11 cellular contexts compared by ENCODE assay signal in the genomic region with DNA sequence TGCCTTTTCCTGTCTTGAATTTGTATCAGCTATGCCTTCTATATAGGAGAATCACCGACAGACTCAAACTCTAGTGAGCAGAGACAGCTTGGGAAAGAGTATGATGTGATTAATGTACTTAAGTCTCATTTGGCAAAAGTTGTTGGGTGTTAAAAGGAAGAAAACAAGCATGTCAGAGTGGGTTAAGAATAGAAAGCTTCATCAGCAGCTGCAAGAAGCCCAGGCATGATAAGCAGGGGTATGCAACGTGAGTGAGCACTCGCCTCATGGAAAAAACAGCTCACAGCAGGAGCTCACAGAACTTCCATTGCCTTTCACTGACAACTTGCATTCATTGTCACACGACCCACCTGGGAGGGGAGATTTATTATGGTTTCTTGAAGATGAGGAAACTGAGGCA. TPM values are rescaled to one million over a fixed set of nuclear protein-coding genes. Genes with fewer than 3 reads are reported as not detected.
DNase-seq lines count a peak whose midpoint lies in the region; ATAC-seq, FAIRE-seq and TF ChIP-seq lines count a peak whose summit lies in the region.
"Had no signal": no experiment of that assay in that cellular context is flagged by ENCODE, and none has a peak within 500 bp of the region (broad histone marks: within the 10 kb centered on the region; RNA-seq: fewer than 3 reads in every experiment).

No MANE protein-coding gene starts in this region.

- no peaks in the 10 kb centered on the region for H3K79me2 ChIP-seq in astrocyte (ENCODE audit: insufficient read depth, low read length)
- no peaks in the 10 kb centered on the region for H3K79me2 ChIP-seq in neural progenitor cell (ENCODE audit: low read depth)
- H3K79me2 ChIP-seq in H9 (ENCODE audit: insufficient read depth, low read length), result no peaks in the 10 kb centered on the region

- H3T11ph ChIP-seq in H9 (ENCODE audit: low read length), result no peak overlapping the region

- H4K5ac ChIP-seq in H9 (ENCODE audit: insufficient read length, low read depth, low read length), result no peak overlapping the region

- no peak overlapping the region for H3K4me2 ChIP-seq in astrocyte (ENCODE audit: low read length)
- no peak overlapping the region for H3K4me2 ChIP-seq in neural progenitor cell
- no peak overlapping the region for H3K4me2 ChIP-seq in H9 (ENCODE audit: insufficient read depth, insufficient read length, low read length)

- H2BK120ac ChIP-seq in H9 (ENCODE audit: low read depth, low read length, poor library complexity, severe bottlenecking), result no peak overlapping the region

- no peaks in the 10 kb centered on the region for H4K20me1 ChIP-seq in astrocyte (ENCODE audit: insufficient read depth, low read length)
- H4K20me1 ChIP-seq in neural progenitor cell (ENCODE audit: low read depth), result no peaks in the 10 kb centered on the region
- H4K20me1 ChIP-seq in H9 (ENCODE audit: control insufficient read depth, insufficient read depth, insufficient read length), result no peaks in the 10 kb centered on the region

- H3K4me3 ChIP-seq in astrocyte (ENCODE audit: insufficient read depth, low read depth, low read length) (no peak overlapping the region), neural progenitor cell (no peak overlapping the region), sigmoid colon (no peak overlapping the region)

- DNase-seq in activated T-cell treated with anti-CD3 and anti-CD28 coated beads for 24 hours (ENCODE audit: low read depth) (peak; percentile 54), astrocyte (ENCODE audit: low read depth) (peak; percentile 52), neural progenitor cell (ENCODE audit: low spot score) (no peak), H9 (no peak), sigmoid colon (no peak)
- DNase-seq in activated T-cell treated with anti-CD3 and anti-CD28 coated beads, Interleukin-2, amount 50 U/mL, for 1 hour, result no peak
- DNase-seq in stimulated activated naive CD8-positive, alpha-beta T cell treated with anti-CD3 and anti-CD28 coated beads, Interleukin-15, amount 100 ng/mL, for 72 hours, result peak in 1 of 2 donors; percentile 32
- DNase-seq: Kasumi-1, NCI-H510A had no signal

- ATAC-seq in stimulated activated naive CD8-positive, alpha-beta T cell treated with anti-CD3 and anti-CD28 coated beads, Interleukin-15, amount 100 ng/mL, for 72 hours, result peak; percentile 61
- no peak for ATAC-seq in HG03108 (IDR thresholded peaks at IDR 0.05; ENCODE audit: unreplicated experiment)

- H3K27me3 Mint-ChIP-seq in astrocyte (ENCODE audit: low read depth, unreplicated experiment), result no peaks in the 10 kb centered on the region
- peaks cover 10% of the 10 kb centered on the region for H3K27me3 Mint-ChIP-seq in neural progenitor cell (ENCODE audit: insufficient read depth, low read depth)
- no peaks in the 10 kb centered on the region for H3K27me3 Mint-ChIP-seq in stimulated activated naive CD8-positive, alpha-beta T cell treated with anti-CD3 and anti-CD28 coated beads, Interleukin-15, amount 100 ng/mL, for 72 hours
- no peaks in the 10 kb centered on the region for H3K27me3 Mint-ChIP-seq in H9 (ENCODE audit: low read depth)

- H4K8ac ChIP-seq in H9 (replicated peaks; ENCODE audit: insufficient read length, low read depth, low read length), result no peak overlapping the region

- no peak overlapping the region for H3K27ac Mint-ChIP-seq in astrocyte (ENCODE audit: unreplicated experiment)
- H3K27ac Mint-ChIP-seq in neural progenitor cell, result peak overlapping the region; percentile 6
- H3K27ac Mint-ChIP-seq in stimulated activated naive CD8-positive, alpha-beta T cell treated with anti-CD3 and anti-CD28 coated beads, Interleukin-15, amount 100 ng/mL, for 72 hours, result no peak overlapping the region
- H3K27ac Mint-ChIP-seq in H9, result no peak overlapping the region

- H3K9ac ChIP-seq in astrocyte (ENCODE audit: low read length), result no peak overlapping the region
- H3K9ac ChIP-seq in neural progenitor cell, result no peak overlapping the region
- no peak overlapping the region for H3K9ac ChIP-seq in H9 (ENCODE audit: extremely low read depth, insufficient read length, low read length)

- H2BK5ac ChIP-seq in H9 (ENCODE audit: insufficient read length, low read length), result no peak overlapping the region

- H3K36me3 Mint-ChIP-seq in astrocyte (ENCODE audit: low read depth, unreplicated experiment) (no peaks in the 10 kb centered on the region), neural progenitor cell (no peaks in the 10 kb centered on the region), H9 (ENCODE audit: insufficient read depth in 1 of 3, low read depth in 3 of 3) (no peaks in the 10 kb centered on the region)

- H3K18ac ChIP-seq in H9 (ENCODE audit: insufficient read length, low read depth, low read length), result no peak overlapping the region

- H3K4me1 Mint-ChIP-seq in astrocyte (ENCODE audit: low read depth, unreplicated experiment), result peaks cover 24% of the 10 kb centered on the region
- peaks cover 26% of the 10 kb centered on the region for H3K4me1 Mint-ChIP-seq in neural progenitor cell
- H3K4me1 Mint-ChIP-seq in stimulated activated naive CD8-positive, alpha-beta T cell treated with anti-CD3 and anti-CD28 coated beads, Interleukin-15, amount 100 ng/mL, for 72 hours, result peaks cover 79% of the 10 kb centered on the region
- H3K4me1 Mint-ChIP-seq in H9, result peaks cover 38 to 45% of the 10 kb centered on the region in 2 experiments

- WGBS in H9 (ENCODE audit: extremely low coverage, insufficient read length, low lambda C conversion rate), result no CpG with 5 or more reads among the region's 4 CpGs
- 57 to 69% methylated on average over 4 of the region's 4 CpGs for WGBS in sigmoid colon, 2 donors

- H3K4me3 Mint-ChIP-seq in astrocyte (ENCODE audit: unreplicated experiment) (no peak overlapping the region), neural progenitor cell (no peak overlapping the region), H9 (no peak overlapping the region)
- H3K4me3 Mint-ChIP-seq in stimulated activated naive CD8-positive, alpha-beta T cell treated with anti-CD3 and anti-CD28 coated beads, Interleukin-15, amount 100 ng/mL, for 72 hours, result peak overlapping the region in 1 of 2 donors; percentile 3

- no peak overlapping the region for H2AFZ ChIP-seq in astrocyte (ENCODE audit: low read depth, low read length)
- H2AFZ ChIP-seq in neural progenitor cell (replicated peaks), result no peak overlapping the region
- no peak overlapping the region for H2AFZ ChIP-seq in H9 (ENCODE audit: low read length)

- H3K9me3 ChIP-seq in astrocyte (ENCODE audit: insufficient read depth, low read depth, low read length) (no peaks in the 10 kb centered on the region), neural progenitor cell (ENCODE audit: low read depth) (no peaks in the 10 kb centered on the region), H9 (ENCODE audit: control insufficient read depth, low read depth, low read length) (no peaks in the 10 kb centered on the region), sigmoid colon (no peaks in the 10 kb centered on the region)

- no peak overlapping the region for H2BK20ac ChIP-seq in H9 (ENCODE audit: low read depth, low read length, poor library complexity, severe bottlenecking)

- TF ChIP-seq EP300 in sigmoid colon (IDR thresholded peaks at IDR 0.05), result no peak

- H3K36me3 ChIP-seq in astrocyte (ENCODE audit: insufficient read depth, low read length) (no peaks in the 10 kb centered on the region), neural progenitor cell (no peaks in the 10 kb centered on the region), sigmoid colon (no peaks in the 10 kb centered on the region)

- H2BK15ac ChIP-seq in H9 (ENCODE audit: low read depth, low read length), result no peak overlapping the region

- no peak overlapping the region for H2BK12ac ChIP-seq in H9 (ENCODE audit: insufficient read length, low read depth, low read length)

- no peaks in the 10 kb centered on the region for H3K79me1 ChIP-seq in H9 (ENCODE audit: insufficient read depth, low read depth, low read length, poor library complexity, severe bottlenecking)

- H2AK5ac ChIP-seq in H9 (ENCODE audit: insufficient read length, low read length), result no peak overlapping the region

- no peaks in the 10 kb centered on the region for H3K23me2 ChIP-seq in H9 (ENCODE audit: insufficient read length, low read depth, low read length, poor library complexity, severe bottlenecking)

- TF ChIP-seq CTCF in astrocyte (IDR thresholded peaks at IDR 0.05; ENCODE audit: insufficient read depth, low read depth, low read length) (no peak), neural progenitor cell (IDR thresholded peaks at IDR 0.05) (no peak), H9 (conservative IDR thresholded peaks at IDR 0.05) (no peak), sigmoid colon (IDR thresholded peaks at IDR 0.05) (no peak)

- H3K27ac ChIP-seq in astrocyte (ENCODE audit: low read depth, low read length), result no peak overlapping the region
- H3K27ac ChIP-seq in neural progenitor cell, result no peak overlapping the region
- no peak overlapping the region for H3K27ac ChIP-seq in H9 (ENCODE audit: insufficient read length, low read depth, low read length)
- no peak overlapping the region for H3K27ac ChIP-seq in sigmoid colon

- intact Hi-C loops in sigmoid colon (cut with DNase I), result no loop called here

- H3K4me1 ChIP-seq in astrocyte (ENCODE audit: insufficient read depth, low read length), result peaks cover 12% of the 10 kb centered on the region
- peaks cover 7% of the 10 kb centered on the region for H3K4me1 ChIP-seq in neural progenitor cell
- peaks cover 8% of the 10 kb centered on the region; the same call in 1 of the 2 replicates for H3K4me1 ChIP-seq in H9 (ENCODE audit: insufficient read depth, low read length)
- peaks cover 0 to 7% (median 2%) of the 10 kb centered on the region in 4 donors for H3K4me1 ChIP-seq in sigmoid colon

- no peak overlapping the region for H3K14ac ChIP-seq in H9 (ENCODE audit: insufficient read depth, low read length)

- H3F3A ChIP-seq in neural progenitor cell (ENCODE audit: low read depth), result peaks cover 15% of the 10 kb centered on the region

- H3K56ac ChIP-seq in H9 (ENCODE audit: insufficient read length, low read depth, low read length), result no peak overlapping the region

- H3K27me3 ChIP-seq in astrocyte (ENCODE audit: insufficient read depth, low read length), result no peaks in the 10 kb centered on the region
- no peaks in the 10 kb centered on the region for H3K27me3 ChIP-seq in neural progenitor cell
- no peaks in the 10 kb centered on the region for H3K27me3 ChIP-seq in H9 (ENCODE audit: insufficient read depth, low read length)
- no peaks in the 10 kb centered on the region for H3K27me3 ChIP-seq in sigmoid colon

- H3K23ac ChIP-seq in H9 (ENCODE audit: insufficient read length, low read depth, low read length), result no peak overlapping the region

- H3K9me3 Mint-ChIP-seq in astrocyte (ENCODE audit: unreplicated experiment) (no peaks in the 10 kb centered on the region), neural progenitor cell (no peaks in the 10 kb centered on the region), H9 (no peaks in the 10 kb centered on the region)
- peaks cover 0 to 4% of the 10 kb centered on the region in 2 donors for H3K9me3 Mint-ChIP-seq in stimulated activated naive CD8-positive, alpha-beta T cell treated with anti-CD3 and anti-CD28 coated beads, Interleukin-15, amount 100 ng/mL, for 72 hours

- FAIRE-seq in astrocyte (lab: Jason Lieb, UNC), result no peak
- FAIRE-seq: islet of Langerhans had no signal

- no peak overlapping the region for H3K4ac ChIP-seq in H9 (ENCODE audit: low read depth, low read length)

- TF ChIP-seq POLR2A in sigmoid colon (IDR thresholded peaks at IDR 0.05), result no peak

- no peak overlapping the region for H4K91ac ChIP-seq in H9 (ENCODE audit: insufficient read length, low read depth, low read length)

RNA-seq across cellular contexts. Expression of a gene that starts 35.9 kb away (rescaled TPM):
- total RNA-seq in astrocyte (157 and 179 TPM in 2 replicates), neural progenitor cell (ENCODE audit: low replicate concordance) (66.3 and 73.1 TPM in 2 replicates), H9 (2021) (110 and 117 TPM in 2 replicates), sigmoid colon (100 to 1,000 TPM in 1 of 4 donors, 10 to 100 TPM in 3; 73.6 to 146 (median 84.8) TPM)
- polyA plus RNA-seq in sigmoid colon, result 10 to 100 TPM; 13.2 to 39.8 (median 17.1) TPM

RNA-seq across cellular contexts. Expression of a gene that starts 53.3 kb away (rescaled TPM):
- total RNA-seq in astrocyte, result not detected in 2 replicates
- total RNA-seq in neural progenitor cell (ENCODE audit: low replicate concordance), result 0.37 TPM in 1 of 2 replicates, not detected in the other
- total RNA-seq in H9 (2021), result 0.24 and 0.77 TPM in 2 replicates
- total RNA-seq in sigmoid colon, result 1 to 10 TPM; 2.0 to 8.3 (median 3.6) TPM
- 10 to 100 TPM in 1 of 3 donors, 1 to 10 TPM in 2; 7.2 to 12.3 (median 9.0) TPM for polyA plus RNA-seq in sigmoid colon

Comparison
In these comparisons a context has a peak if more than half of its experiments do, and no peak if none do; other contexts are left out.
1. DNase-seq: peak in activated T-cell treated with anti-CD3 and anti-CD28 coated beads for 24 hours (single experiment) and astrocyte (single experiment); none in activated T-cell treated with anti-CD3 and anti-CD28 coated beads, Interleukin-2, amount 50 U/mL, for 1 hour (single experiment), neural progenitor cell (single experiment), H9 (single experiment) and sigmoid colon (single experiment).